1 cellular context compared by ENCODE assay signal in genomic region chr5:178284095-178284675, GRCh38.
TF ChIP-seq lines count a peak whose summit lies in the region.

No MANE protein-coding gene starts in this region.

TF ChIP-seq in K562, 482 proteins besides CTCF, POLR2A, EP300 and RAD21 (continued from another document):
- TF ChIP-seq, protein P1, sequence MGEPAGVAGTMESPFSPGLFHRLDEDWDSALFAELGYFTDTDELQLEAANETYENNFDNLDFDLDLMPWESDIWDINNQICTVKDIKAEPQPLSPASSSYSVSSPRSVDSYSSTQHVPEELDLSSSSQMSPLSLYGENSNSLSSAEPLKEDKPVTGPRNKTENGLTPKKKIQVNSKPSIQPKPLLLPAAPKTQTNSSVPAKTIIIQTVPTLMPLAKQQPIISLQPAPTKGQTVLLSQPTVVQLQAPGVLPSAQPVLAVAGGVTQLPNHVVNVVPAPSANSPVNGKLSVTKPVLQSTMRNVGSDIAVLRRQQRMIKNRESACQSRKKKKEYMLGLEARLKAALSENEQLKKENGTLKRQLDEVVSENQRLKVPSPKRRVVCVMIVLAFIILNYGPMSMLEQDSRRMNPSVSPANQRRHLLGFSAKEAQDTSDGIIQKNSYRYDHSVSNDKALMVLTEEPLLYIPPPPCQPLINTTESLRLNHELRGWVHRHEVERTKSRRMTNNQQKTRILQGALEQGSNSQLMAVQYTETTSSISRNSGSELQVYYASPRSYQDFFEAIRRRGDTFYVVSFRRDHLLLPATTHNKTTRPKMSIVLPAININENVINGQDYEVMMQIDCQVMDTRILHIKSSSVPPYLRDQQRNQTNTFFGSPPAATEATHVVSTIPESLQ (CRISPR knock-in tag; IDR thresholded peaks at IDR 0.05), result no peak
- TF ChIP-seq ZNF766 (CRISPR knock-in tag; conservative IDR thresholded peaks at IDR 0.05) (no peak), ZNF280A (IDR thresholded peaks at IDR 0.05; ENCODE audit: low read depth, partially characterized antibody) (peak; percentile 41), CBX3 (IDR thresholded peaks at IDR 0.05; ENCODE audit: borderline replicate concordance in 1 of 2, low read length in 2 of 2) (peak in 1 of 2 experiments; percentile 80; a peak in 2 of 3 replicates), KHSRP (IDR thresholded peaks at IDR 0.05) (no peak)
- TF ChIP-seq, protein P2, sequence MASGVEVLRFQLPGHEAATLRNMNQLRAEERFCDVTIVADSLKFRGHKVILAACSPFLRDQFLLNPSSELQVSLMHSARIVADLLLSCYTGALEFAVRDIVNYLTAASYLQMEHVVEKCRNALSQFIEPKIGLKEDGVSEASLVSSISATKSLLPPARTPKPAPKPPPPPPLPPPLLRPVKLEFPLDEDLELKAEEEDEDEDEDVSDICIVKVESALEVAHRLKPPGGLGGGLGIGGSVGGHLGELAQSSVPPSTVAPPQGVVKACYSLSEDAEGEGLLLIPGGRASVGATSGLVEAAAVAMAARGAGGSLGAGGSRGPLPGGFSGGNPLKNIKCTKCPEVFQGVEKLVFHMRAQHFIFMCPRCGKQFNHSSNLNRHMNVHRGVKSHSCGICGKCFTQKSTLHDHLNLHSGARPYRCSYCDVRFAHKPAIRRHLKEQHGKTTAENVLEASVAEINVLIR (CRISPR knock-in tag; IDR thresholded peaks at IDR 0.05), result no peak
